20 cellular contexts compared by ENCODE assay signal in the genomic region with DNA sequence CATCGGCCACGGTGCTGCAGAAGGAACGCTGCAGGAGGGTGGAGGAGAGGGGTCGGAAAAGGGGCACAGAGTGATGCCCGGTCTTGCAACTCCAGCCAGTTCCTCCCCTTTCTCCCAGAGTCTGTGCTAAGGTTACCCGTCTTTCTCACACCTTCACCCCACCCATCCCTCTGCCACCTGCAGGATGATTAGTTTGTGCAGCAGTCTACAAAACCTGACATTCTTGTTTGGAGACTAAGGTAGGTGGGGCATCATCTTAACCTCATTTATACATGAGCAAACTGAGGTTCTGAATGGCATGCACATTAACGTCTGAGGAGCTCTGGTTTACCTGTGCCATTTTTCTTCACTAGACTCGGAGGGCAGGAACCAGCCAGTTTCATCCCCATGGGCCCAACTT.
"Had no signal": no experiment of that assay in that cellular context is flagged by ENCODE, and none has a peak within 500 bp of the region (broad histone marks: within the 10 kb centered on the region; RNA-seq: fewer than 3 reads in every experiment).

No MANE protein-coding gene starts in this region.

- H3K9me3 ChIP-seq: SK-N-SH had no signal

- H3K9me2 ChIP-seq: SK-N-SH had no signal

- H3K4me2 ChIP-seq: SK-N-SH had no signal

- H3K27ac ChIP-seq: RWPE1 had no signal

- DNase-seq: KBM-7, MV-4-11, NCI-H1048, NCI-H1105, NCI-H1417, NCI-H1436 treated with DMSO at 0.1 percent for 48 hours, NCI-H1694, NCI-H187 treated with DMSO at 0.1 percent for 48 hours, NCI-H2029 treated with DMSO at 0.1 percent for 48 hours, NCI-H2171 treated with DMSO at 0.1 percent for 48 hours, NCI-H345, NCI-H446 treated with DMSO at 0.1 percent for 48 hours, NCI-H524 treated with DMSO at 0.1 percent for 48 hours, NCI-H69, NCI-H774, SHP77, SK-N-SH, SW 1271 had no signal

- ATAC-seq: Panc1 had no signal
